27 cellular contexts compared by ENCODE assay signal in genomic region chr1:79808816-79809475, GRCh38.
"Had no signal": no experiment of that assay in that cellular context is flagged by ENCODE, and none has a peak within 500 bp of the region (broad histone marks: within the 10 kb centered on the region; RNA-seq: fewer than 3 reads in every experiment).

No MANE protein-coding gene starts in this region.

- ATAC-seq: foreskin keratinocyte; gastroesophageal sphincter; heart left ventricle; left lobe of liver; natural killer cell; psoas muscle; right cardiac atrium; stimulated activated naive B cell treated with anti-CD40 and anti-IgM and Interleukin-4, amounts not matched to agents 10 μg/mL and 1 μg/mL and 100 μg/mL, for 72 hours had no signal

- H3K9me3 ChIP-seq: esophagus muscularis mucosa, gastroesophageal sphincter, ovary, psoas muscle, thoracic aorta, tibial nerve, upper lobe of left lung had no signal

- H3K27me3 ChIP-seq: esophagus muscularis mucosa, foreskin keratinocyte, gastroesophageal sphincter, heart left ventricle, hepatocyte, ovary, tibial nerve, upper lobe of left lung had no signal

- H3K4me1 Mint-ChIP-seq: natural killer cell; stimulated activated naive B cell treated with anti-CD40 and anti-IgM and Interleukin-4, amounts not matched to agents 10 μg/mL and 1 μg/mL and 100 μg/mL, for 72 hours had no signal

- H3K4me3 ChIP-seq: esophagus muscularis mucosa, gastroesophageal sphincter, heart left ventricle, hepatocyte, lung, ovary, psoas muscle, skin epidermis, thoracic aorta, tibial nerve, upper lobe of left lung had no signal

- H3K36me3 Mint-ChIP-seq: natural killer cell; stimulated activated naive B cell treated with anti-CD40 and anti-IgM and Interleukin-4, amounts not matched to agents 10 μg/mL and 1 μg/mL and 100 μg/mL, for 72 hours had no signal

- FAIRE-seq: endothelial cell of umbilical vein, kidney, urothelium cell line had no signal

- H3K4me2 ChIP-seq: hepatocyte had no signal

- H3K27ac Mint-ChIP-seq: memory B cell; natural killer cell; stimulated activated naive CD8-positive, alpha-beta T cell treated with anti-CD3 and anti-CD28 coated beads, Interleukin-15, Interleukin-2, amounts not matched to agents 100 ng/mL and 50 ng/mL, for 24 hours had no signal

- H3K4me3 Mint-ChIP-seq: memory B cell; natural killer cell; stimulated activated naive B cell treated with anti-CD40 and anti-IgM and Interleukin-4, amounts not matched to agents 10 μg/mL and 1 μg/mL and 100 μg/mL, for 72 hours; stimulated activated naive CD8-positive, alpha-beta T cell treated with anti-CD3 and anti-CD28 coated beads, Interleukin-15, Interleukin-2, amounts not matched to agents 100 ng/mL and 50 ng/mL, for 24 hours had no signal

- H3K79me2 ChIP-seq: hepatocyte had no signal

- H2AFZ ChIP-seq: hepatocyte had no signal

- H3K27me3 Mint-ChIP-seq: memory B cell; stimulated activated naive B cell treated with anti-CD40 and anti-IgM and Interleukin-4, amounts not matched to agents 10 μg/mL and 1 μg/mL and 100 μg/mL, for 72 hours; stimulated activated naive CD8-positive, alpha-beta T cell treated with anti-CD3 and anti-CD28 coated beads, Interleukin-15, Interleukin-2, amounts not matched to agents 100 ng/mL and 50 ng/mL, for 24 hours had no signal

- H3K27ac ChIP-seq: esophagus muscularis mucosa, foreskin keratinocyte, gastroesophageal sphincter, heart left ventricle, hepatocyte, ovary, psoas muscle, skin epidermis, thoracic aorta, tibial nerve, upper lobe of left lung had no signal

- H3K36me3 ChIP-seq: esophagus muscularis mucosa, gastroesophageal sphincter, heart left ventricle, ovary, thoracic aorta, tibial nerve, upper lobe of left lung had no signal

- DNase-seq: dermis blood vessel endothelial cell; effector memory CD4-positive, alpha-beta T cell; foreskin keratinocyte; heart left ventricle; kidney; natural killer cell; occipital lobe; ovary; posterior cingulate gyrus; psoas muscle; right cardiac atrium; stimulated activated CD4-positive, alpha-beta T cell treated with anti-CD3 and anti-CD28 coated beads, Interleukin-15, amount 100 ng/mL, for 24 hours; stimulated activated CD4-positive, alpha-beta T cell treated with anti-CD3 and anti-CD28 coated beads, Interleukin-2, amount 100 ng/mL, for 48 hours; stimulated activated naive B cell treated with anti-CD40 and anti-IgM and Interleukin-4, amounts not matched to agents 10 μg/mL and 1 μg/mL and 100 μg/mL, for 72 hours; upper lobe of left lung had no signal

- H3K4me1 ChIP-seq: heart left ventricle, psoas muscle, tibial nerve, upper lobe of left lung had no signal
